Comparison of ENCODE assay signal across 20 cellular contexts in genomic region chr3:176987901-176988300, GRCh38.
A peak's percentile ranks its signal among the peaks of the same experiment; 100 is the strongest.
DNase-seq lines count a peak whose midpoint lies in the region; ATAC-seq and TF ChIP-seq lines count a peak whose summit lies in the region.
"Had no signal": no experiment of that assay in that cellular context is flagged by ENCODE, and none has a peak within 500 bp of the region (broad histone marks: within the 10 kb centered on the region; RNA-seq: fewer than 3 reads in every experiment).

No MANE protein-coding gene starts in this region.

- H3K27ac Mint-ChIP-seq in endodermal cell (no peak overlapping the region), neural crest cell (ENCODE audit: unreplicated experiment) (peak overlapping the region; percentile 5)
- H3K27ac Mint-ChIP-seq in CD4-positive, alpha-beta T cell: no peak overlapping the region

- peaks cover 4% of the 10 kb centered on the region for H3K4me1 Mint-ChIP-seq in endodermal cell
- H3K4me1 Mint-ChIP-seq in neural crest cell: no peaks in the 10 kb centered on the region
- H3K4me1 Mint-ChIP-seq in CD4-positive, alpha-beta T cell (ENCODE audit: low read depth): no peaks in the 10 kb centered on the region

- H3K36me3 Mint-ChIP-seq in endodermal cell (ENCODE audit: low read depth): peaks cover 2% of the 10 kb centered on the region
- peaks cover 5% of the 10 kb centered on the region for H3K36me3 Mint-ChIP-seq in neural crest cell (ENCODE audit: low read depth)
- H3K36me3 Mint-ChIP-seq in CD4-positive, alpha-beta T cell (ENCODE audit: low read depth): no peaks in the 10 kb centered on the region

- intact Hi-C loops in CD4-positive, alpha-beta T cell (cut with DNase I, micrococcal nuclease): no loop called here

- peaks cover 6% of the 10 kb centered on the region for H3K4me1 ChIP-seq in endodermal cell (ENCODE audit: control insufficient read depth, insufficient read depth, low read length)
- H3K4me1 ChIP-seq: BLaER1 treated with 17β-estradiol and CSF1 and Interleukin-3, amounts not matched to agents 10 nM and 100 nM; psoas muscle; vagina had no signal

- no peaks in the 10 kb centered on the region for H3K36me3 ChIP-seq in endodermal cell (ENCODE audit: control insufficient read depth, insufficient read depth, low read length)
- H3K36me3 ChIP-seq: BLaER1 treated with 17β-estradiol and CSF1 and Interleukin-3, amounts not matched to agents 10 nM and 100 nM; vagina had no signal

- peak; percentile 14 for DNase-seq in NK-92 treated with Interleukin-12 subunit alpha and Interleukin-12 subunit beta, amount 100 ng/mL, for 24 hours (lab: John Stamatoyannopoulos, UW)
- DNase-seq in NK-92 (lab: John Stamatoyannopoulos, UW; ENCODE audit: unreplicated experiment) (no peak), NB4 (ENCODE audit: low read depth) (peak; percentile 9), endodermal cell (no peak), neural crest cell (ENCODE audit: low read depth, low spot score) (no peak), OCI-M2 (lab: John Stamatoyannopoulos, UW; ENCODE audit: unreplicated experiment) (no peak)
- no peak for DNase-seq in CD4-positive, alpha-beta T cell
- DNase-seq: activated CD4-positive, alpha-beta T cell treated with anti-CD3 and anti-CD28 coated beads, Interleukin-2, amount 50 U/mL, for 1 hour; activated CD8-positive, alpha-beta memory T cell treated with anti-CD3 and anti-CD28 coated beads, Interleukin-2, amount 50 U/mL, for 48 hours; anterior cingulate cortex; islet precursor cell; NCI-H1048; NCI-H2081; NCI-H526 treated with DMSO at 0.1 percent for 48 hours; psoas muscle; stimulated activated CD8-positive, alpha-beta memory T cell treated with anti-CD3 and anti-CD28 coated beads, Interleukin-4, amount 100 ng/mL, for 48 hours had no signal

- H3K4me3 ChIP-seq in NB4 (ENCODE audit: low read depth, low read length): no peak overlapping the region
- peak overlapping the region; percentile 4 for H3K4me3 ChIP-seq in endodermal cell (ENCODE audit: low read length)
- H3K4me3 ChIP-seq: BLaER1 treated with 17β-estradiol and CSF1 and Interleukin-3, amounts not matched to agents 10 nM and 100 nM; psoas muscle; vagina had no signal

- POLR2A ChIA-PET in CD4-positive, alpha-beta T cell (lab: Charles Lee): no interaction called here

- H3K27ac ChIP-seq in endodermal cell (ENCODE audit: low read depth, low read length): no peak overlapping the region
- no peak overlapping the region for H3K27ac ChIP-seq in CD4-positive, alpha-beta T cell (ENCODE audit: low read depth, low read length)
- H3K27ac ChIP-seq: BLaER1 treated with 17β-estradiol and CSF1 and Interleukin-3, amounts not matched to agents 10 nM and 100 nM; psoas muscle; vagina had no signal

- H3K27me3 ChIP-seq in endodermal cell (ENCODE audit: control insufficient read depth, insufficient read depth, low read length, poor library complexity, severe bottlenecking): no peaks in the 10 kb centered on the region
- H3K27me3 ChIP-seq in CD4-positive, alpha-beta T cell (ENCODE audit: control insufficient read depth, insufficient read depth, low read length): no peaks in the 10 kb centered on the region
- H3K27me3 ChIP-seq: BLaER1 treated with 17β-estradiol and CSF1 and Interleukin-3, amounts not matched to agents 10 nM and 100 nM; vagina had no signal

- TF ChIP-seq CTCF in NB4 (IDR thresholded peaks at IDR 0.05; ENCODE audit: low read depth, low read length) (no peak), endodermal cell (conservative IDR thresholded peaks at IDR 0.05) (no peak), neural crest cell (conservative IDR thresholded peaks at IDR 0.05) (no peak)
- no peak for TF ChIP-seq CTCF in CD4-positive, alpha-beta T cell (IDR thresholded peaks at IDR 0.05)

- H3K9me3 ChIP-seq in endodermal cell (ENCODE audit: control insufficient read depth, low read length): peaks cover 14% of the 10 kb centered on the region
- H3K9me3 ChIP-seq in CD4-positive, alpha-beta T cell (ENCODE audit: control insufficient read depth, low read length): peaks cover 5% of the 10 kb centered on the region
- H3K9me3 ChIP-seq: vagina had no signal

- ATAC-seq in CD4-positive, alpha-beta T cell (ENCODE audit: poor library complexity): no peak
- no peak for ATAC-seq in HG03439 (IDR thresholded peaks at IDR 0.05; ENCODE audit: unreplicated experiment)
- ATAC-seq: HCT116, psoas muscle had no signal

- H3K4me3 Mint-ChIP-seq in endodermal cell: no peak overlapping the region
- H3K4me3 Mint-ChIP-seq in neural crest cell: no peak overlapping the region
- H3K4me3 Mint-ChIP-seq in CD4-positive, alpha-beta T cell: no peak overlapping the region

- peaks cover 10% of the 10 kb centered on the region for H3K9me3 Mint-ChIP-seq in endodermal cell
- H3K9me3 Mint-ChIP-seq in neural crest cell: peaks cover 3% of the 10 kb centered on the region
- peaks cover 2% of the 10 kb centered on the region for H3K9me3 Mint-ChIP-seq in CD4-positive, alpha-beta T cell

- CTCF ChIA-PET in CD4-positive, alpha-beta T cell (lab: Charles Lee): no interaction called here

- no peak for TF ChIP-seq POLR2A in NB4 (IDR thresholded peaks at IDR 0.05; ENCODE audit: extremely low read depth, insufficient read length)

- H3K9ac ChIP-seq in endodermal cell (ENCODE audit: extremely low read depth, low read length, poor library complexity, severe bottlenecking): no peak overlapping the region
- H3K9ac ChIP-seq: BLaER1 treated with 17β-estradiol and CSF1 and Interleukin-3, amounts not matched to agents 10 nM and 100 nM had no signal

- WGBS in endodermal cell (ENCODE audit: insufficient coverage in 1 of 2, insufficient read length in 1 of 2), 2 experiments: 89 to 94% methylated on average over 4 to 6 of the region's 6 CpGs

- H3K27me3 Mint-ChIP-seq in endodermal cell (ENCODE audit: insufficient read depth) (no peaks in the 10 kb centered on the region), neural crest cell (ENCODE audit: low read depth) (no peaks in the 10 kb centered on the region)
- H3K27me3 Mint-ChIP-seq in CD4-positive, alpha-beta T cell: no peaks in the 10 kb centered on the region

Comparison
In these comparisons a context has a peak if more than half of its experiments do, and no peak if none do; other contexts are left out.
1. DNase-seq: peak in NK-92 treated with Interleukin-12 subunit alpha and Interleukin-12 subunit beta, amount 100 ng/mL, for 24 hours (single experiment) and NB4 (single experiment); none in NK-92 (single experiment), endodermal cell (single experiment), neural crest cell (single experiment), OCI-M2 (single experiment) and CD4-positive, alpha-beta T cell (0 of 10).